Comparison of ENCODE assay signal across 1 cellular context in genomic region chr20:50460115-50460607, GRCh38.
TF ChIP-seq lines count a peak whose summit lies in the region.

No MANE protein-coding gene starts in this region.

TF ChIP-seq in H1, 55 proteins besides CTCF, POLR2A, EP300 and RAD21:
- no peak for TF ChIP-seq POLR2AphosphoS5 (IDR thresholded peaks at IDR 0.05; ENCODE audit: low read depth, low read length)
- TF ChIP-seq BACH1 (IDR thresholded peaks at IDR 0.05; ENCODE audit: low read length), result no peak
- no peak for TF ChIP-seq KDM4A (IDR thresholded peaks at IDR 0.05; ENCODE audit: low read depth, low read length, severe bottlenecking)
- no peak for TF ChIP-seq KDM1A (IDR thresholded peaks at IDR 0.05; ENCODE audit: borderline replicate concordance, low read length)
- TF ChIP-seq CHD2 (IDR thresholded peaks at IDR 0.05; ENCODE audit: low read length), result no peak
- no peak for TF ChIP-seq YY1 (IDR thresholded peaks at IDR 0.05; ENCODE audit: low read depth, low read length)
- no peak for TF ChIP-seq POU5F1 (IDR thresholded peaks at IDR 0.05; ENCODE audit: low read depth, low read length)
- TF ChIP-seq ATF3 (IDR thresholded peaks at IDR 0.05; ENCODE audit: insufficient read depth, low read depth, low read length), result no peak
- TF ChIP-seq SP4 (IDR thresholded peaks at IDR 0.05; ENCODE audit: low read length), result no peak
- TF ChIP-seq RBBP5 (IDR thresholded peaks at IDR 0.05; ENCODE audit: borderline replicate concordance, low read depth, low read length), result no peak
- no peak for TF ChIP-seq TBP (IDR thresholded peaks at IDR 0.05; ENCODE audit: low read depth, low read length)
- no peak for TF ChIP-seq SIN3A (conservative IDR thresholded peaks at IDR 0.05 in 1 of 2, IDR thresholded peaks at IDR 0.05 in 1 of 2; ENCODE audit: low read depth in 1 of 2, low read length in 2 of 2)
- no peak for TF ChIP-seq ZNF274 (IDR thresholded peaks at IDR 0.05; ENCODE audit: borderline replicate concordance, extremely low read depth, low read length)
- TF ChIP-seq SAP30 (IDR thresholded peaks at IDR 0.05; ENCODE audit: insufficient read depth, insufficient replicate concordance, low read length), result no peak
- no peak for TF ChIP-seq RNF2 (IDR thresholded peaks at IDR 0.05; ENCODE audit: borderline replicate concordance, low read depth, low read length, missing control alignments, poor library complexity, severe bottlenecking)
- no peak for TF ChIP-seq SP1 (IDR thresholded peaks at IDR 0.05; ENCODE audit: low read depth, low read length)
- TF ChIP-seq TCF12 (IDR thresholded peaks at IDR 0.05; ENCODE audit: low read depth, low read length), result no peak
- TF ChIP-seq CBX5 (IDR thresholded peaks at IDR 0.05; ENCODE audit: low read depth, low read length), result no peak
